ENCODE assay signal across 14 cellular contexts in the genomic region with DNA sequence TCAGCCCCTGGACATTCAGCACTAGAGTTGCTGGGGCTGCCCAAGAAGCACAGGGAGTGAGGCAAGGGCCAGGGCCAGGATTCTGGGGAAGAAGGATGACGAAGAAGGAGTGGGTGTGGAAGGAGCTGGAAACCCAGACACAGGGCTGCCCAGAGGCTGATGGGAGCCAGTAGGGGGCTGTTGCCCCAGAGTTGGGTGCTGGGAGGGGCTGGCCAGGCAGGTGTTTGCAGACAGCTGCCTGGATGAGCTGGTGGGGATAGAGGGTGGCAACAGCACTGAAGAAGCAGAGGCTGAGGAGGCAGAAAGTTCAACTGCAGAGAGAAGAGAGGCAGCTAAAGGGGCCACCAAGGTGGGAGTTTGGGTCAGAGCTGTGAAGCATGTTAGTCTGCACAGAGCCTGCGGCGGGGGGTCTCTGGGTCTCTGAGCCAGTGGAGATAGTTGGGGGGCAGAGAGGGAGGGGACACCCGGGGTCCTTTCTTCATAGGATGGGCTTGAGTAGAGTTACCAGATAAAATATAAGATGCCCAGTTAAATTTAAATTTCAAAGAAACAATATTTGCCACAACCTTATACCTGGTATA. TPM values are rescaled to one million over a fixed set of nuclear protein-coding genes. Genes with fewer than 3 reads are reported as not detected.
DNase-seq lines count a peak whose midpoint lies in the region; ATAC-seq and TF ChIP-seq lines count a peak whose summit lies in the region.
"Had no signal": no experiment of that assay in that cellular context is flagged by ENCODE, and none has a peak within 500 bp of the region (broad histone marks: within the 10 kb centered on the region; RNA-seq: fewer than 3 reads in every experiment).

No MANE protein-coding gene starts in this region.

- H3K27ac Mint-ChIP-seq in T-cell: peak overlapping the region; percentile 20 to 68

- ATAC-seq in T-cell (replicated peaks in 1 of 4) (no peak), left cardiac atrium (peak; percentile 57 to 62), gastrocnemius medialis (no peak), HG03460 (IDR thresholded peaks at IDR 0.05; ENCODE audit: unreplicated experiment) (no peak)

- H3K4me1 ChIP-seq in gastrocnemius medialis (peaks cover 24% of the 10 kb centered on the region in 2 donors), tibial nerve (peaks cover 0 to 23% (median 0%) of the 10 kb centered on the region in 4 donors)

- H3K9me3 ChIP-seq in gastrocnemius medialis (no peaks in the 10 kb centered on the region), tibial nerve (no peaks in the 10 kb centered on the region)
- H3K9me3 ChIP-seq: thoracic aorta had no signal

- 88% methylated on average over 4 of the region's 4 CpGs for WGBS in tibial nerve, 2 donors

- H3K36me3 Mint-ChIP-seq in T-cell: no peaks in the 10 kb centered on the region

- H3K36me3 ChIP-seq in gastrocnemius medialis: no peaks in the 10 kb centered on the region
- no peaks in the 10 kb centered on the region for H3K36me3 ChIP-seq in tibial nerve
- H3K36me3 ChIP-seq: thoracic aorta had no signal

- H3K4me3 Mint-ChIP-seq in T-cell: no peak overlapping the region

- no peak for TF ChIP-seq POLR2A in gastrocnemius medialis (IDR thresholded peaks at IDR 0.05)
- TF ChIP-seq POLR2A in tibial nerve (IDR thresholded peaks at IDR 0.05): no peak

- POLR2A ChIA-PET in T-cell (lab: Charles Lee): interaction anchor here (0.7 to 1.0 kb wide), 2 partner anchors 68 to 69 kb away, joined by 4 to 5 read pairs; a partner anchor contains a TSS

- in situ Hi-C loops in gastrocnemius medialis (cut with MboI; ENCODE audit: low sequenced_read_pairs in 4 of 4): no loop called here

- peak overlapping the region; percentile 4 to 48 (median 26) for H3K27ac ChIP-seq in gastrocnemius medialis
- H3K27ac ChIP-seq in tibial nerve: no peak overlapping the region
- H3K27ac ChIP-seq: C4-2B, dorsolateral prefrontal cortex, thoracic aorta had no signal

- intact Hi-C loops in left cardiac atrium (cut with DNase I) (loop anchor here in 1 of 2 donors (5.0 kb wide), 1 partner anchor 42 kb away; a partner anchor contains a TSS), gastrocnemius medialis (cut with DNase I; ENCODE audit: low total_unique reads) (loop anchor here (5.0 to 10.0 kb wide), 2 partner anchors 62 to 120 kb away; no protein-coding TSS in a partner anchor)

- TF ChIP-seq EP300 in tibial nerve (IDR thresholded peaks at IDR 0.05): no peak

- H3K4me1 Mint-ChIP-seq in T-cell: peaks cover 6 to 7% (median 6%) of the 10 kb centered on the region in 3 donors

- DNase-seq in EL (peak; percentile 19), T-cell (no peak), left cardiac atrium (no peak), gastrocnemius medialis (no peak), COLO668 (lab: John Stamatoyannopoulos, UW; ENCODE audit: unreplicated experiment) (no peak), tibial nerve (ENCODE audit: low spot score in 2 of 2) (no peak)
- DNase-seq: activated CD4-positive, alpha-beta T cell treated with anti-CD3 and anti-CD28 coated beads, Interleukin-2, amount 50 U/mL, for 1 hour; dorsolateral prefrontal cortex; NCI-H1694; posterior cingulate gyrus; T-helper 9 cell had no signal

- TF ChIP-seq CTCF in gastrocnemius medialis (IDR thresholded peaks at IDR 0.05 in 4 of 5, conservative IDR thresholded peaks at IDR 0.05 in 1 of 5): no peak
- TF ChIP-seq CTCF in tibial nerve (IDR thresholded peaks at IDR 0.05): no peak

- H3K4me3 ChIP-seq in gastrocnemius medialis (no peak overlapping the region), tibial nerve (no peak overlapping the region)
- H3K4me3 ChIP-seq: dorsolateral prefrontal cortex, thoracic aorta had no signal

- peaks cover 0 to 1% of the 10 kb centered on the region in 2 donors for H3K27me3 Mint-ChIP-seq in T-cell

- no peaks in the 10 kb centered on the region for H3K27me3 ChIP-seq in gastrocnemius medialis
- no peaks in the 10 kb centered on the region for H3K27me3 ChIP-seq in tibial nerve
- H3K27me3 ChIP-seq: dorsolateral prefrontal cortex had no signal

- no peaks in the 10 kb centered on the region for H3K9me3 Mint-ChIP-seq in T-cell

- CTCF ChIA-PET in T-cell (lab: Charles Lee): interaction anchor here (0.6 to 3.6 kb wide), 5 partner anchors 9 to 69 kb away, joined by 4 to 27 read pairs (median 5); a partner anchor contains a TSS

RNA-seq across cellular contexts. Expression of a gene that starts 2.5 kb away (rescaled TPM):
- 1 to 10 TPM in 1 of 5 donors, under 1 TPM in 4; 0.20 to 1.4 (median 0.44) TPM for total RNA-seq in T-cell
- 100 to 1,000 TPM in 1 of 2 donors, 10 to 100 TPM in 1; 51.8 to 123 TPM for total RNA-seq in left cardiac atrium
- 10 to 100 TPM in 1 of 4 donors, 1 to 10 TPM in 3; 2.1 to 10.7 (median 4.1) TPM for total RNA-seq in gastrocnemius medialis
- 10 to 100 TPM; 14.1 to 51.6 (median 31.0) TPM for total RNA-seq in tibial nerve

RNA-seq across cellular contexts. Expression of a gene that starts 42.5 kb away (rescaled TPM):
- total RNA-seq in T-cell: 100 to 1,000 TPM in 3 of 5 donors, 10 to 100 TPM in 2; 85.7 to 130 (median 111) TPM
- total RNA-seq in left cardiac atrium: 10 to 100 TPM; 14.0 to 22.5 TPM
- 10 to 100 TPM in 2 of 4 donors, 1 to 10 TPM in 2; 1.7 to 24.2 (median 13.5) TPM for total RNA-seq in gastrocnemius medialis
- total RNA-seq in tibial nerve: 100 to 1,000 TPM in 2 of 4 donors, 10 to 100 TPM in 2; 41.1 to 200 (median 96.8) TPM

Comparison
In these comparisons a context has a peak if more than half of its experiments do, and no peak if none do; other contexts are left out.
1. ATAC-seq: peak in left cardiac atrium (2 of 2); none in T-cell (0 of 4), gastrocnemius medialis (0 of 2) and HG03460 (single experiment).
2. H3K27ac ChIP-seq: peak in gastrocnemius medialis (4 of 4); none in tibial nerve (0 of 4).